Comparison of ENCODE assay signal across 18 cellular contexts in genomic region chr2:181116251-181116650, GRCh38.
A peak's percentile ranks its signal among the peaks of the same experiment; 100 is the strongest.
DNase-seq lines count a peak whose midpoint lies in the region; ATAC-seq, FAIRE-seq and TF ChIP-seq lines count a peak whose summit lies in the region.
"Had no signal": no experiment of that assay in that cellular context is flagged by ENCODE, and none has a peak within 500 bp of the region (broad histone marks: within the 10 kb centered on the region; RNA-seq: fewer than 3 reads in every experiment).

No MANE protein-coding gene starts in this region.

- H3K4me2 ChIP-seq in HepG2 (ENCODE audit: low read depth, low read length), result no peak overlapping the region
- H3K4me2 ChIP-seq: GM23338 had no signal

- TF ChIP-seq RAD21 in HepG2 (CRISPR knock-in tag; IDR thresholded peaks at IDR 0.05), result no peak

- no peak overlapping the region for H3K9ac ChIP-seq in HepG2 (ENCODE audit: insufficient read depth, low read depth, low read length)

- TF ChIP-seq POLR2A in HepG2 (IDR thresholded peaks at IDR 0.05; ENCODE audit: insufficient read depth in 1 of 2, low read depth in 2 of 2, low read length in 2 of 2), result no peak

- WGBS in HepG2 (ENCODE audit: low lambda C conversion rate), result 0% methylated on average over 1 of the region's 1 CpG

- H3K4me3 ChIP-seq in epithelial cell of proximal tubule (ENCODE audit: low read depth, low read length) (no peak overlapping the region), HepG2 (replicated peaks in 1 of 3; ENCODE audit: insufficient read depth in 1 of 3, low read depth in 2 of 3, low read length in 3 of 3) (no peak overlapping the region)
- H3K4me3 ChIP-seq: GM23338 had no signal

- H3K9me3 ChIP-seq in HepG2 (ENCODE audit: low read length), result no peaks in the 10 kb centered on the region

- H3K79me2 ChIP-seq in HepG2 (ENCODE audit: insufficient read depth, low read length), result no peaks in the 10 kb centered on the region

- TF ChIP-seq CTCF in D721Med (IDR thresholded peaks at IDR 0.05; ENCODE audit: insufficient read depth, missing control alignments) (no peak), epithelial cell of proximal tubule (conservative IDR thresholded peaks at IDR 0.05; ENCODE audit: low read depth, low read length) (no peak), HepG2 (CRISPR knock-in tag; IDR thresholded peaks at IDR 0.05) (no peak)

- H3K36me3 ChIP-seq in HepG2 (replicated peaks in 1 of 2; ENCODE audit: control insufficient read depth in 1 of 2, insufficient read depth in 2 of 2, low read length in 2 of 2), result no peaks in the 10 kb centered on the region

- H2AFZ ChIP-seq in HepG2 (ENCODE audit: low read length), result no peak overlapping the region
- H2AFZ ChIP-seq: GM23338 had no signal

- H3K27ac ChIP-seq in HepG2 (ENCODE audit: extremely low read length, insufficient read depth, low read length), result no peak overlapping the region

- no peaks in the 10 kb centered on the region for H3K27me3 ChIP-seq in HepG2 (ENCODE audit: control insufficient read depth in 1 of 2, insufficient read depth in 2 of 2, low read length in 2 of 2)

- no peak for TF ChIP-seq EP300 in HepG2 (IDR thresholded peaks at IDR 0.05; ENCODE audit: low read depth in 2 of 2, low read length in 2 of 2)
- TF ChIP-seq EP300 in HepG2 (CRISPR knock-in tag; IDR thresholded peaks at IDR 0.05; ENCODE audit: borderline replicate concordance), result no peak

- FAIRE-seq in D721Med (lab: Jason Lieb, UNC) (peak; percentile 91), GM19239 (lab: Jason Lieb, UNC) (peak; percentile 76), HepG2 (lab: Jason Lieb, UNC) (no peak)
- FAIRE-seq: G401.6, GM12892 had no signal

- ATAC-seq in GM21390 (IDR thresholded peaks at IDR 0.05; ENCODE audit: unreplicated experiment) (no peak), HepG2 (no peak)
- ATAC-seq: GM23338, HCT116 had no signal

- POLR2A ChIA-PET in HepG2 (lab: Yijun Ruan, JAX) (no interaction called here), HEK293T (lab: Yijun Ruan, JAX) (no interaction called here)

- BruUV-seq in HepG2 (replicated peaks; lab: Mats Ljungman, UMichigan), result no TSS peak

- intact Hi-C loops in HepG2 (cut with micrococcal nuclease; ENCODE audit: unreplicated experiment), result no loop called here

- CTCF ChIA-PET in HepG2 (lab: Yijun Ruan, JAX; ENCODE audit: low intra/inter-chr PET ratio, low total read pairs), result no interaction called here
- CTCF ChIA-PET in HEK293T (lab: Yijun Ruan, JAX), result interaction anchor here (0.6 kb wide), 1 partner anchor 117 kb away, joined by 3 read pairs; no protein-coding TSS in a partner anchor

- in situ Hi-C loops in HepG2 (cut with HindIII; ENCODE audit: extremely low pct_ligation_motif_present, low pct_unique_long_range_greater_than_20kb), result no loop called here

- DNase-seq in D721Med (ENCODE audit: insufficient read length, low spot score), result no peak
- DNase-seq in GM19239 (ENCODE audit: insufficient read length, low spot score), result no peak
- peak; percentile 33 for DNase-seq in epithelial cell of proximal tubule (ENCODE audit: low read depth)
- DNase-seq in HepG2 (ENCODE audit: low spot score), result no peak
- no peak for DNase-seq in HEK293T (ENCODE audit: extremely low spot score)
- DNase-seq: C1 segment of cervical spinal cord; Calu3; CD4-positive, alpha-beta memory T cell; COR-L47; DMS153; DND-41; H9; HFFc6 had no signal

- H3K4me1 ChIP-seq in HepG2 (ENCODE audit: insufficient read depth, low read length), result no peaks in the 10 kb centered on the region

- no peaks in the 10 kb centered on the region for H4K20me1 ChIP-seq in HepG2 (ENCODE audit: insufficient read depth, low read length)

TF ChIP-seq in HepG2, 621 proteins besides CTCF, POLR2A, EP300 and RAD21:
- TF ChIP-seq SMAD3 (CRISPR knock-in tag; IDR thresholded peaks at IDR 0.05), result no peak
- TF ChIP-seq SIN3B (IDR thresholded peaks at IDR 0.05; ENCODE audit: low read length), result no peak
- no peak for TF ChIP-seq ZNF432 (CRISPR knock-in tag; IDR thresholded peaks at IDR 0.05; ENCODE audit: borderline replicate concordance)
- TF ChIP-seq EEA1 (CRISPR knock-in tag; IDR thresholded peaks at IDR 0.05; ENCODE audit: borderline replicate concordance), result no peak
- TF ChIP-seq HMG20B (CRISPR knock-in tag; conservative IDR thresholded peaks at IDR 0.05), result no peak
- no peak for TF ChIP-seq ZBTB21 (CRISPR knock-in tag; IDR thresholded peaks at IDR 0.05)
- TF ChIP-seq FOXM1 (CRISPR knock-in tag; IDR thresholded peaks at IDR 0.05), result no peak
TF ChIP-seq in HepG2: peak in this region for 0.

TF ChIP-seq in HEK293T, 16 proteins besides CTCF, POLR2A, EP300 and RAD21:
- TF ChIP-seq ELF4 (IDR thresholded peaks at IDR 0.05), result no peak
- TF ChIP-seq ARNT (IDR thresholded peaks at IDR 0.05), result no peak
- TF ChIP-seq HDGF (IDR thresholded peaks at IDR 0.05; ENCODE audit: borderline replicate concordance), result no peak
- TF ChIP-seq NFRKB (IDR thresholded peaks at IDR 0.05), result no peak
- TF ChIP-seq FOXM1 (IDR thresholded peaks at IDR 0.05; ENCODE audit: borderline replicate concordance), result no peak
- no peak for TF ChIP-seq SUZ12 (IDR thresholded peaks at IDR 0.05)
- TF ChIP-seq TARDBP (IDR thresholded peaks at IDR 0.05), result no peak
- TF ChIP-seq PKNOX1 (IDR thresholded peaks at IDR 0.05), result no peak
- no peak for TF ChIP-seq BHLHE40 (IDR thresholded peaks at IDR 0.05; ENCODE audit: borderline replicate concordance)
- TF ChIP-seq FOXK2 (IDR thresholded peaks at IDR 0.05), result no peak
- no peak for TF ChIP-seq ZNF384 (IDR thresholded peaks at IDR 0.05)
- no peak for TF ChIP-seq FOXA1 (IDR thresholded peaks at IDR 0.05)
- TF ChIP-seq LEF1 (IDR thresholded peaks at IDR 0.05; ENCODE audit: borderline replicate concordance), result no peak
- no peak for TF ChIP-seq L3MBTL2 (conservative IDR thresholded peaks at IDR 0.05)
- TF ChIP-seq SP1 (IDR thresholded peaks at IDR 0.05), result no peak
- no peak for TF ChIP-seq CTBP1 (IDR thresholded peaks at IDR 0.05; ENCODE audit: borderline replicate concordance)
